In the genomic region with DNA sequence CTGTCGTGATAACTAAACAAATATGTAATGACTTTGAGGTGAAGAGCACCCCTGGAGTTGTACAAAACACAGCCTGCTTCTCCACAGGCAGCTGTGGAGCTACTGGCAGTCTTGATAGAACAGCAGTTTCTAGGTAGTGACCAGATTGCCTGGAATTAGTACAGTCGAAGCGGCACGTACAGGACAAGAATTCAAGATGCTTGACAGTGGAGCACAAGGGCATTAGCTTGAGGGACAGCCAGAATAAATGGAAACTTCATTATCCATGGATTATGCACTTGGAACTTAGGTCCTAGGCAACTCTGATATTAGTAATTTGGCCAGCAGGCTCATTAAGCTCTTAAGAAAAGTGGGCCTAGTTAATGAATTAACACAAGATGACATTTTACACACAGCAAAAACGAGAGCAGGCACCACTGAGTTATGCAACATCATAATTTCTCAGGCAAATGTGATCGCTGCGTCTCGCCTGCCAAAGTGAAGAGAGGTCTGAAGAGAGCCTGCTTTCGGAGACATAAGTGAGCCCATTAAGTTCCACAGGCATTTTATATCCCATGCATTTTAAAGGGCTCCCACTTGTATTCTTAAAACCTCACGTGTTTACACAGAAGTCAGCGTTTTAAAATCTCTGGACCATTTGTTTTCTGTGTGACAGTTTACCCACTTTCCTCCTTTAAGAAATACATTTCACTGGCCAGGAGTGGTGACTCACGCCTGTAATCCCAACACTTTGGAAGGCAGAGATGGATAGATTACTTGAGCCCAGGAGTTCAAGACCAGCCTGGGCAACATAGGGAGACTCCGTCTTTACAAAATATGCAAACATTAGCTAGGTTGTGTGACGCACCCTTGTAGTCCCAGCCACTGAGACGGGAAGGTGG, we compare ENCODE assay signal across 19 cellular contexts.
DNase-seq lines count a peak whose midpoint lies in the region; ATAC-seq, FAIRE-seq and TF ChIP-seq lines count a peak whose summit lies in the region.
"Had no signal": no experiment of that assay in that cellular context is flagged by ENCODE, and none has a peak within 500 bp of the region (broad histone marks: within the 10 kb centered on the region; RNA-seq: fewer than 3 reads in every experiment).

No MANE protein-coding gene starts in this region.

- H3K4me1 ChIP-seq in breast epithelium (no peaks in the 10 kb centered on the region), K562 (replicated peaks in 1 of 2; ENCODE audit: control insufficient read depth in 2 of 2, insufficient read depth in 2 of 2, low read length in 2 of 2) (no peaks in the 10 kb centered on the region; a peak in 1 of 5 replicates), lung (ENCODE audit: control insufficient read depth in 2 of 2, insufficient read depth in 2 of 2, low read length in 2 of 2) (peaks cover 0 to 3% of the 10 kb centered on the region in 2 donors)
- no peaks in the 10 kb centered on the region for H3K4me1 ChIP-seq in CD8-positive, alpha-beta T cell (ENCODE audit: insufficient read depth, low read length)
- H3K4me1 ChIP-seq: Caco-2 had no signal

- H3K36me3 Mint-ChIP-seq in MCF 10A (ENCODE audit: insufficient read depth, unreplicated experiment) = peaks cover 33% of the 10 kb centered on the region
- H3K36me3 Mint-ChIP-seq in CD8-positive, alpha-beta T cell = no peaks in the 10 kb centered on the region

- H3K9me3 ChIP-seq in breast epithelium (peaks cover 6 to 8% of the 10 kb centered on the region in 2 donors), K562 (replicated peaks; ENCODE audit: control insufficient read depth, insufficient read depth, low read depth, low read length) (no peaks in the 10 kb centered on the region; the same call in 1 of the 2 replicates), lung (ENCODE audit: control insufficient read depth in 2 of 2, insufficient read depth in 1 of 2, low read length in 1 of 2) (peaks cover 3 to 9% of the 10 kb centered on the region in 2 donors)
- no peaks in the 10 kb centered on the region for H3K9me3 ChIP-seq in CD8-positive, alpha-beta T cell (ENCODE audit: low read length)
- H3K9me3 ChIP-seq: Caco-2 had no signal

- no peak for FAIRE-seq in K562 (lab: Jason Lieb, UNC)
- FAIRE-seq: H1 had no signal

- POLR2A ChIA-PET in MCF 10A (lab: Yijun Ruan, JAX) (no interaction called here), K562 (lab: Yijun Ruan, JAX) (no interaction called here)
- POLR2A ChIA-PET in CD8-positive, alpha-beta T cell (lab: Charles Lee) = no interaction called here

- H3K27ac ChIP-seq in breast epithelium = no peak overlapping the region
- H3K27ac ChIP-seq in K562 (ENCODE audit: extremely low read depth, low read depth, low read length) = no peak overlapping the region
- H3K27ac ChIP-seq in lung (ENCODE audit: low read depth in 1 of 2, low read length in 1 of 2) = peak overlapping the region in 1 of 2 donors; percentile 27
- no peak overlapping the region for H3K27ac ChIP-seq in CD8-positive, alpha-beta T cell (ENCODE audit: low read depth, low read length)
- H3K27ac ChIP-seq: hepatocyte, VCaP had no signal

- H3K4me1 Mint-ChIP-seq in MCF 10A (ENCODE audit: insufficient read depth, unreplicated experiment) = no peaks in the 10 kb centered on the region
- no peaks in the 10 kb centered on the region for H3K4me1 Mint-ChIP-seq in CD8-positive, alpha-beta T cell (ENCODE audit: low read depth)
- H3K4me1 Mint-ChIP-seq: central memory CD8-positive, alpha-beta T cell; neural crest cell had no signal

- H3K4me3 ChIP-seq in breast epithelium (no peak overlapping the region), K562 (no peak overlapping the region), lung (no peak overlapping the region)
- no peak overlapping the region for H3K4me3 ChIP-seq in CD8-positive, alpha-beta T cell (ENCODE audit: low read depth, low read length)
- H3K4me3 ChIP-seq: hepatocyte had no signal

- DNase-seq in MCF 10A (ENCODE audit: unreplicated experiment) (no peak), breast epithelium (ENCODE audit: low spot score in 2 of 2) (no peak), K562 (ENCODE audit: extremely low read depth in 1 of 4, low spot score in 3 of 4) (no peak), lung (ENCODE audit: low spot score) (peak; percentile 59), GDM1 (lab: John Stamatoyannopoulos, UW) (no peak), GM20000 (ENCODE audit: low spot score) (no peak)
- DNase-seq in CD8-positive, alpha-beta T cell = no peak
- DNase-seq: activated naive CD4-positive, alpha-beta T cell treated with anti-CD3 and anti-CD28 coated beads, Interleukin-2, amount 50 U/mL, for 16 hours; Caco-2; NCI-H2029; OCI-M1 had no signal

- no peaks in the 10 kb centered on the region for H3K27me3 Mint-ChIP-seq in MCF 10A (ENCODE audit: insufficient read depth, unreplicated experiment)
- H3K27me3 Mint-ChIP-seq in CD8-positive, alpha-beta T cell (ENCODE audit: low read depth) = peaks cover 4% of the 10 kb centered on the region

- ATAC-seq in K562 = no peak
- ATAC-seq in lung (ENCODE audit: insufficient read depth, low FRiP score) = peak; percentile 73
- no peak for ATAC-seq in GM21717 (IDR thresholded peaks at IDR 0.05; ENCODE audit: unreplicated experiment)
- no peak for ATAC-seq in CD8-positive, alpha-beta T cell
- ATAC-seq: left lobe of liver had no signal

- H2AFZ ChIP-seq in K562 (ENCODE audit: low read depth, low read length) = no peak overlapping the region
- H2AFZ ChIP-seq: hepatocyte had no signal

- CTCF ChIA-PET in MCF 10A (lab: Yijun Ruan, JAX) = interaction anchor here (0.9 to 1.6 kb wide), 2 partner anchors 42 to 43 kb away, joined by 3 to 5 read pairs; no protein-coding TSS in a partner anchor
- CTCF ChIA-PET in K562 (lab: Yijun Ruan, JAX; ENCODE audit: low intra/inter-chr PET ratio) = no interaction called here
- CTCF ChIA-PET in CD8-positive, alpha-beta T cell (lab: Charles Lee) = no interaction called here

- TF ChIP-seq POLR2A in breast epithelium (IDR thresholded peaks at IDR 0.05) = no peak
- TF ChIP-seq POLR2A in K562 (conservative IDR thresholded peaks at IDR 0.05) = no peak

- TF ChIP-seq RAD21 in K562 (CRISPR knock-in tag; conservative IDR thresholded peaks at IDR 0.05 in 1 of 2, IDR thresholded peaks at IDR 0.05 in 1 of 2) = no peak

- H3K27me3 ChIP-seq in breast epithelium (no peaks in the 10 kb centered on the region), K562 (ENCODE audit: control insufficient read depth in 2 of 2, insufficient read depth in 2 of 2, low read length in 2 of 2) (peaks cover 0 to 13% of the 10 kb centered on the region in 2 experiments; a peak in 1 of 5 replicates), lung (ENCODE audit: control insufficient read depth, insufficient read depth) (no peaks in the 10 kb centered on the region)
- H3K27me3 ChIP-seq in CD8-positive, alpha-beta T cell (ENCODE audit: insufficient read depth, low read length) = no peaks in the 10 kb centered on the region
- H3K27me3 ChIP-seq: hepatocyte had no signal

- TF ChIP-seq EP300 in K562 (IDR thresholded peaks at IDR 0.05; ENCODE audit: low read length) = no peak

- no peaks in the 10 kb centered on the region; the same call in 1 of the 2 replicates for H4K20me1 ChIP-seq in K562 (replicated peaks; ENCODE audit: control insufficient read depth, insufficient read depth, low read length)

- no peak overlapping the region for H3K4me2 ChIP-seq in K562 (ENCODE audit: insufficient read depth, low read length)
- H3K4me2 ChIP-seq: hepatocyte had no signal

- BruUV-seq in MCF 10A (replicated peaks; lab: Mats Ljungman, UMichigan) = no TSS peak
- BruUV-seq in K562 (replicated peaks; lab: Mats Ljungman, UMichigan) = no TSS peak

- H3K9me3 Mint-ChIP-seq in MCF 10A (ENCODE audit: unreplicated experiment) = peaks cover 7% of the 10 kb centered on the region
- H3K9me3 Mint-ChIP-seq in CD8-positive, alpha-beta T cell = peaks cover 5% of the 10 kb centered on the region

- TF ChIP-seq CTCF in MCF 10A (IDR thresholded peaks at IDR 0.05; ENCODE audit: unreplicated experiment) (no peak), breast epithelium (IDR thresholded peaks at IDR 0.05) (no peak), K562 (IDR thresholded peaks at IDR 0.05 in 2 of 3, conservative IDR thresholded peaks at IDR 0.05 in 1 of 3; ENCODE audit: insufficient read depth in 2 of 3, low read depth in 1 of 3, low read length in 3 of 3) (no peak), lung (IDR thresholded peaks at IDR 0.05; ENCODE audit: control extremely low read depth, extremely low read depth) (no peak), GM20000 (IDR thresholded peaks at IDR 0.05; ENCODE audit: extremely low read depth, missing control alignments) (no peak)
- TF ChIP-seq CTCF in CD8-positive, alpha-beta T cell (IDR thresholded peaks at IDR 0.05) = no peak

- peak overlapping the region; percentile 31 for H3K27ac Mint-ChIP-seq in MCF 10A (ENCODE audit: low read depth, unreplicated experiment)
- no peak overlapping the region for H3K27ac Mint-ChIP-seq in CD8-positive, alpha-beta T cell
- H3K27ac Mint-ChIP-seq: stimulated activated naive CD8-positive, alpha-beta T cell treated with anti-CD3 and anti-CD28 coated beads, Interleukin-15, Interleukin-2, amounts not matched to agents 100 ng/mL and 50 ng/mL, for 24 hours had no signal

- no peak overlapping the region for H3K9ac ChIP-seq in K562 (ENCODE audit: insufficient read depth in 1 of 2, low read depth in 2 of 2, low read length in 2 of 2)

- intact Hi-C loops in MCF 10A (cut with micrococcal nuclease) (no loop called here), breast epithelium (cut with DNase I; ENCODE audit: low total_unique reads) (no loop called here), K562 (cut with micrococcal nuclease) (no loop called here)
- intact Hi-C loops in CD8-positive, alpha-beta T cell (cut with DNase I, micrococcal nuclease) = no loop called here

- H3K79me2 ChIP-seq in K562 (ENCODE audit: control insufficient read depth, insufficient read depth, low read length) = no peaks in the 10 kb centered on the region
- H3K79me2 ChIP-seq: hepatocyte had no signal

- in situ Hi-C loops in K562 (cut with MboI) = no loop called here

- H3K4me3 Mint-ChIP-seq in MCF 10A (ENCODE audit: unreplicated experiment) = no peak overlapping the region
- no peak overlapping the region for H3K4me3 Mint-ChIP-seq in CD8-positive, alpha-beta T cell
- H3K4me3 Mint-ChIP-seq: central memory CD8-positive, alpha-beta T cell; neural crest cell; stimulated activated naive CD8-positive, alpha-beta T cell treated with anti-CD3 and anti-CD28 coated beads, Interleukin-15, Interleukin-2, amounts not matched to agents 100 ng/mL and 50 ng/mL, for 24 hours had no signal

- 7% methylated on average over 15 of the region's 15 CpGs for WGBS in K562 (ENCODE audit: insufficient coverage, low coverage, missing lambda C conversion rate)
- 59 to 77% methylated on average over 15 of the region's 15 CpGs for WGBS in lung, 2 donors

- no peaks in the 10 kb centered on the region for H3K36me3 ChIP-seq in breast epithelium
- H3K36me3 ChIP-seq in K562 (ENCODE audit: control insufficient read depth, insufficient read depth, low read length) = no peaks in the 10 kb centered on the region
- H3K36me3 ChIP-seq in lung (ENCODE audit: control insufficient read depth in 2 of 2, insufficient read depth in 2 of 2, low read length in 2 of 2) = no peaks in the 10 kb centered on the region
- no peaks in the 10 kb centered on the region for H3K36me3 ChIP-seq in CD8-positive, alpha-beta T cell (ENCODE audit: insufficient read depth, low read length)

- no peaks in the 10 kb centered on the region for H3K9me1 ChIP-seq in K562 (ENCODE audit: control insufficient read depth, insufficient read depth, low read length)

TF ChIP-seq in K562, 482 proteins besides CTCF, POLR2A, EP300 and RAD21 (continues in another document):
- no peak for TF ChIP-seq ZNF408 (CRISPR knock-in tag; IDR thresholded peaks at IDR 0.05; ENCODE audit: low read depth)
- TF ChIP-seq FOSL1 (tag; conservative IDR thresholded peaks at IDR 0.05) = peak; percentile 49
